Comparison of ENCODE assay signal across 8 cellular contexts in genomic region chr2:73176881-73177644, GRCh38. TPM values are rescaled to one million over a fixed set of nuclear protein-coding genes. Genes with fewer than 3 reads are reported as not detected.
A peak's percentile ranks its signal among the peaks of the same experiment; 100 is the strongest.
DNase-seq lines count a peak whose midpoint lies in the region; ATAC-seq and TF ChIP-seq lines count a peak whose summit lies in the region.

No MANE protein-coding gene starts in this region.

- TF ChIP-seq CTCF in lower leg skin (IDR thresholded peaks at IDR 0.05): peak in 1 of 3 donors; percentile 91

- WGBS in lower leg skin, 2 donors: 1 to 2% methylated on average over 24 to 56 of the region's 56 CpGs

- intact Hi-C loops in lower leg skin (cut with DNase I; ENCODE audit: low total_unique reads): no loop called here

- DNase-seq in C1 segment of cervical spinal cord (lab: John Stamatoyannopoulos, UW): peak; percentile 10 to 88 (median 72)
- peak; percentile 62 for DNase-seq in NCI-H526 treated with DMSO at 0.1 percent for 48 hours (lab: John Stamatoyannopoulos, UW)
- DNase-seq in activated CD4-positive, alpha-beta T cell treated with anti-CD3 and anti-CD28 coated beads, Interleukin-2, amount 50 U/mL, for 24 hours (ENCODE audit: low read depth in 1 of 2, low spot score in 1 of 2): peak; percentile 81
- peak; percentile 94 for DNase-seq in dermis blood vessel endothelial cell
- DNase-seq in lower leg skin (ENCODE audit: low spot score in 2 of 2): peak; percentile 83 to 98
- DNase-seq in stimulated activated CD4-positive, alpha-beta T cell treated with anti-CD3 and anti-CD28 coated beads, Interleukin-4, amount 100 ng/mL, for 24 hours: peak; percentile 89

- ATAC-seq in GM19328 (IDR thresholded peaks at IDR 0.05; ENCODE audit: unreplicated experiment) (peak; percentile 83), HG03457 (IDR thresholded peaks at IDR 0.05; ENCODE audit: unreplicated experiment) (peak; percentile 80)

- H3K4me3 ChIP-seq in lower leg skin (ENCODE audit: low read depth, poor library complexity, severe bottlenecking): peak overlapping the region; percentile 39

- no peak for TF ChIP-seq POLR2A in lower leg skin (IDR thresholded peaks at IDR 0.05)

RNA-seq across cellular contexts. Expression of gene NOTO, which starts 25.3 kb away (rescaled TPM):
- total RNA-seq in dermis blood vessel endothelial cell (not detected in 2 replicates), lower leg skin (not detected)

RNA-seq across cellular contexts. Expression of gene SMYD5, which starts 37.0 kb away (rescaled TPM):
- total RNA-seq in dermis blood vessel endothelial cell (22.6 and 26.5 TPM in 2 replicates), lower leg skin (10 to 100 TPM in 2 of 4 donors, 1 to 10 TPM in 2; 9.6 to 18.1 (median 12.8) TPM)

RNA-seq across cellular contexts. Expression of gene PRADC1, which starts 56.0 kb away (rescaled TPM):
- total RNA-seq in dermis blood vessel endothelial cell: 19.8 and 29.4 TPM in 2 replicates
- 10 to 100 TPM in 3 of 4 donors, 1 to 10 TPM in 1; 9.7 to 30.2 (median 23.3) TPM for total RNA-seq in lower leg skin

RNA-seq across cellular contexts. Expression of gene CCT7, which starts 57.0 kb away (rescaled TPM):
- total RNA-seq in dermis blood vessel endothelial cell (338 and 453 TPM in 2 replicates), lower leg skin (100 to 1,000 TPM; 141 to 173 (median 156) TPM)

Comparison
In these comparisons a context has a peak if more than half of its experiments do, and no peak if none do; other contexts are left out.
1. Peak in every context shown above with its lines: DNase-seq, ATAC-seq and H3K4me3 ChIP-seq.